Comparison of ENCODE assay signal across 1 cellular context in the genomic region with DNA sequence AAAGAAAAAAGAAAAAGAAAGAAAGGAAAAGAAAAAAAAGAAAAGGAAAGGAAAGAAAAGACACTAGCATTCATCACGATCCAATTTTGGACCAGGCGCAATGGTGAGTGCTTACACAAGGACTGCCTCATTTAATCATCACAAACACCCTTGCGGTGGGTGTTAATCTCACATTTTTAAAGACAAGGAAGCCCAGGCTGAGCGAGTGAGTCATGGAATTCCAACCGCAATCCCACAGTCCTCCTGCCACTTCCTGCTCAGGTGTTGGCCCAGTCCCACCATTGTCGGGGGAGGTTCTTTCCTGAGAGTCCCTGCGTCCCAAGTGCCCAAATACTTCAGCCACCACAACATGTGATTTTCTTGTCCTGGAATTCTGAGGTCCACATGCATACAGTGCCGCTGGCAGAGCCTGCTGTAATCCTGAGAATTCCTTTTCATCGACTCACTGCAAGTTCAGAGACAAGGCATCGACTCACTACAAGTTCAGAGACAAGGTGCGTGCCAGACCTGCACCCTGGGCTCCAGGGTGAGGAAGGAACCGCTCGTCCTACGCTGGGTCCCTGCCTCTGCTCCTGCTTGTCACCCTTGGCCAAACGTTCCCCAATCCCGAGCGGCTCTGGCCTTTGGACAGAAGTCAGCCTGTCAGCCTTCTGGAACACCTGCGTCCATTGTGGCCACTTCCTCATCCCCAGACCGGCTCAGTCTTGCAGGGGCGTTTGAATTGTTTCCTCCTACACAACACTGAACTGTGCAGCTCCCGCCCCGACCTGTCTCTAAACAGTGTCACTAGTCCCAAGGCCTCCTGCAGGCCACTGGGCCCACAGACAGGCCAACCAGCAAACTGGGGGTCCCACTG.
A peak's percentile ranks its signal among the peaks of the same experiment; 100 is the strongest.
TF ChIP-seq lines count a peak whose summit lies in the region.

No MANE protein-coding gene starts in this region.

TF ChIP-seq in HepG2, 621 proteins besides CTCF, POLR2A, EP300 and RAD21 (continued from another document):
- TF ChIP-seq, protein P1, sequence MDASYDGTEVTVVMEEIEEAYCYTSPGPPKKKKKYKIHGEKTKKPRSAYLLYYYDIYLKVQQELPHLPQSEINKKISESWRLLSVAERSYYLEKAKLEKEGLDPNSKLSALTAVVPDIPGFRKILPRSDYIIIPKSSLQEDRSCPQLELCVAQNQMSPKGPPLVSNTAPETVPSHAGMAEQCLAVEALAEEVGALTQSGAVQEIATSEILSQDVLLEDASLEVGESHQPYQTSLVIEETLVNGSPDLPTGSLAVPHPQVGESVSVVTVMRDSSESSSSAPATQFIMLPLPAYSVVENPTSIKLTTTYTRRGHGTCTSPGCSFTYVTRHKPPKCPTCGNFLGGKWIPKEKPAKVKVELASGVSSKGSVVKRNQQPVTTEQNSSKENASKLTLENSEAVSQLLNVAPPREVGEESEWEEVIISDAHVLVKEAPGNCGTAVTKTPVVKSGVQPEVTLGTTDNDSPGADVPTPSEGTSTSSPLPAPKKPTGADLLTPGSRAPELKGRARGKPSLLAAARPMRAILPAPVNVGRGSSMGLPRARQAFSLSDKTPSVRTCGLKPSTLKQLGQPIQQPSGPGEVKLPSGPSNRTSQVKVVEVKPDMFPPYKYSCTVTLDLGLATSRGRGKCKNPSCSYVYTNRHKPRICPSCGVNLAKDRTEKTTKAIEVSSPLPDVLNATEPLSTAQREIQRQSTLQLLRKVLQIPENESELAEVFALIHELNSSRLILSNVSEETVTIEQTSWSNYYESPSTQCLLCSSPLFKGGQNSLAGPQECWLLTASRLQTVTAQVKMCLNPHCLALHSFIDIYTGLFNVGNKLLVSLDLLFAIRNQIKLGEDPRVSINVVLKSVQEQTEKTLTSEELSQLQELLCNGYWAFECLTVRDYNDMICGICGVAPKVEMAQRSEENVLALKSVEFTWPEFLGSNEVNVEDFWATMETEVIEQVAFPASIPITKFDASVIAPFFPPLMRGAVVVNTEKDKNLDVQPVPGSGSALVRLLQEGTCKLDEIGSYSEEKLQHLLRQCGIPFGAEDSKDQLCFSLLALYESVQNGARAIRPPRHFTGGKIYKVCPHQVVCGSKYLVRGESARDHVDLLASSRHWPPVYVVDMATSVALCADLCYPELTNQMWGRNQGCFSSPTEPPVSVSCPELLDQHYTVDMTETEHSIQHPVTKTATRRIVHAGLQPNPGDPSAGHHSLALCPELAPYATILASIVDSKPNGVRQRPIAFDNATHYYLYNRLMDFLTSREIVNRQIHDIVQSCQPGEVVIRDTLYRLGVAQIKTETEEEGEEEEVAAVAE (CRISPR knock-in tag; IDR thresholded peaks at IDR 0.05; ENCODE audit: borderline replicate concordance): no peak
- TF ChIP-seq KDM4B (CRISPR knock-in tag; IDR thresholded peaks at IDR 0.05) (no peak), SOX6 (IDR thresholded peaks at IDR 0.05) (no peak), SOX6 (CRISPR knock-in tag; IDR thresholded peaks at IDR 0.05) (0 out of 2 replicates have a peak, but pooled peaks have one; percentile 23), RARG (CRISPR knock-in tag; IDR thresholded peaks at IDR 0.05; ENCODE audit: low read depth) (no peak), ATM (IDR thresholded peaks at IDR 0.05; ENCODE audit: borderline replicate concordance) (no peak), ZNF563 (CRISPR knock-in tag; IDR thresholded peaks at IDR 0.05) (0 out of 2 replicates have a peak, but pooled peaks have one; percentile 25), DMAP1 (CRISPR knock-in tag; IDR thresholded peaks at IDR 0.05) (peak; percentile 17; the same call in 1 of the 2 replicates), ZBTB42 (CRISPR knock-in tag; IDR thresholded peaks at IDR 0.05) (no peak), ZNF24 (IDR thresholded peaks at IDR 0.05) (no peak), ZMYM3 (CRISPR knock-in tag; IDR thresholded peaks at IDR 0.05) (no peak), GABPA (IDR thresholded peaks at IDR 0.05; ENCODE audit: low read depth, low read length) (no peak), GABPA (CRISPR knock-in tag; IDR thresholded peaks at IDR 0.05; ENCODE audit: low read depth) (peak; percentile 55), NFATC3 (CRISPR knock-in tag; IDR thresholded peaks at IDR 0.05) (no peak), RARA (CRISPR knock-in tag; IDR thresholded peaks at IDR 0.05) (0 out of 2 replicates have a peak, but pooled peaks have one; percentile 13), ZNF230 (CRISPR knock-in tag; IDR thresholded peaks at IDR 0.05) (no peak), BHLHE40 (IDR thresholded peaks at IDR 0.05; ENCODE audit: low read length) (no peak)
- TF ChIP-seq, protein P2, sequence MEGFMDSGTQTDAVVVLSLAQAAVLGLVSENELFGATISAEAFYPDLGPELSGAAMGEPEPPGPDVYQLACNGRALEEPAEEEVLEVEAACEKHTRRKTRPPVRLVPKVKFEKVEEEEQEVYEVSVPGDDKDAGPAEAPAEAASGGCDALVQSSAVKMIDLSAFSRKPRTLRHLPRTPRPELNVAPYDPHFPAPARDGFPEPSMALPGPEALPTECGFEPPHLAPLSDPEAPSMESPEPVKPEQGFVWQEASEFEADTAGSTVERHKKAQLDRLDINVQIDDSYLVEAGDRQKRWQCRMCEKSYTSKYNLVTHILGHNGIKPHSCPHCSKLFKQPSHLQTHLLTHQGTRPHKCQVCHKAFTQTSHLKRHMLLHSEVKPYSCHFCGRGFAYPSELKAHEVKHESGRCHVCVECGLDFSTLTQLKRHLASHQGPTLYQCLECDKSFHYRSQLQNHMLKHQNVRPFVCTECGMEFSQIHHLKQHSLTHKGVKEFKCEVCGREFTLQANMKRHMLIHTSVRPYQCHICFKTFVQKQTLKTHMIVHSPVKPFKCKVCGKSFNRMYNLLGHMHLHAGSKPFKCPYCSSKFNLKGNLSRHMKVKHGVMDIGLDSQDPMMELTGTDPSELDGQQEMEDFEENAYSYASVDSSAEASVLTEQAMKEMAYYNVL (CRISPR knock-in tag; IDR thresholded peaks at IDR 0.05; ENCODE audit: borderline replicate concordance): peak; percentile 22; the same call in 1 of the 2 replicates
- TF ChIP-seq, protein P3, sequence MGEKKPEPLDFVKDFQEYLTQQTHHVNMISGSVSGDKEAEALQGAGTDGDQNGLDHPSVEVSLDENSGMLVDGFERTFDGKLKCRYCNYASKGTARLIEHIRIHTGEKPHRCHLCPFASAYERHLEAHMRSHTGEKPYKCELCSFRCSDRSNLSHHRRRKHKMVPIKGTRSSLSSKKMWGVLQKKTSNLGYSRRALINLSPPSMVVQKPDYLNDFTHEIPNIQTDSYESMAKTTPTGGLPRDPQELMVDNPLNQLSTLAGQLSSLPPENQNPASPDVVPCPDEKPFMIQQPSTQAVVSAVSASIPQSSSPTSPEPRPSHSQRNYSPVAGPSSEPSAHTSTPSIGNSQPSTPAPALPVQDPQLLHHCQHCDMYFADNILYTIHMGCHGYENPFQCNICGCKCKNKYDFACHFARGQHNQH (CRISPR knock-in tag; IDR thresholded peaks at IDR 0.05): no peak
- TF ChIP-seq, protein P4, sequence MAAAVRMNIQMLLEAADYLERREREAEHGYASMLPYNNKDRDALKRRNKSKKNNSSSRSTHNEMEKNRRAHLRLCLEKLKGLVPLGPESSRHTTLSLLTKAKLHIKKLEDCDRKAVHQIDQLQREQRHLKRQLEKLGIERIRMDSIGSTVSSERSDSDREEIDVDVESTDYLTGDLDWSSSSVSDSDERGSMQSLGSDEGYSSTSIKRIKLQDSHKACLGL (CRISPR knock-in tag; IDR thresholded peaks at IDR 0.05): no peak
- TF ChIP-seq, protein P5, sequence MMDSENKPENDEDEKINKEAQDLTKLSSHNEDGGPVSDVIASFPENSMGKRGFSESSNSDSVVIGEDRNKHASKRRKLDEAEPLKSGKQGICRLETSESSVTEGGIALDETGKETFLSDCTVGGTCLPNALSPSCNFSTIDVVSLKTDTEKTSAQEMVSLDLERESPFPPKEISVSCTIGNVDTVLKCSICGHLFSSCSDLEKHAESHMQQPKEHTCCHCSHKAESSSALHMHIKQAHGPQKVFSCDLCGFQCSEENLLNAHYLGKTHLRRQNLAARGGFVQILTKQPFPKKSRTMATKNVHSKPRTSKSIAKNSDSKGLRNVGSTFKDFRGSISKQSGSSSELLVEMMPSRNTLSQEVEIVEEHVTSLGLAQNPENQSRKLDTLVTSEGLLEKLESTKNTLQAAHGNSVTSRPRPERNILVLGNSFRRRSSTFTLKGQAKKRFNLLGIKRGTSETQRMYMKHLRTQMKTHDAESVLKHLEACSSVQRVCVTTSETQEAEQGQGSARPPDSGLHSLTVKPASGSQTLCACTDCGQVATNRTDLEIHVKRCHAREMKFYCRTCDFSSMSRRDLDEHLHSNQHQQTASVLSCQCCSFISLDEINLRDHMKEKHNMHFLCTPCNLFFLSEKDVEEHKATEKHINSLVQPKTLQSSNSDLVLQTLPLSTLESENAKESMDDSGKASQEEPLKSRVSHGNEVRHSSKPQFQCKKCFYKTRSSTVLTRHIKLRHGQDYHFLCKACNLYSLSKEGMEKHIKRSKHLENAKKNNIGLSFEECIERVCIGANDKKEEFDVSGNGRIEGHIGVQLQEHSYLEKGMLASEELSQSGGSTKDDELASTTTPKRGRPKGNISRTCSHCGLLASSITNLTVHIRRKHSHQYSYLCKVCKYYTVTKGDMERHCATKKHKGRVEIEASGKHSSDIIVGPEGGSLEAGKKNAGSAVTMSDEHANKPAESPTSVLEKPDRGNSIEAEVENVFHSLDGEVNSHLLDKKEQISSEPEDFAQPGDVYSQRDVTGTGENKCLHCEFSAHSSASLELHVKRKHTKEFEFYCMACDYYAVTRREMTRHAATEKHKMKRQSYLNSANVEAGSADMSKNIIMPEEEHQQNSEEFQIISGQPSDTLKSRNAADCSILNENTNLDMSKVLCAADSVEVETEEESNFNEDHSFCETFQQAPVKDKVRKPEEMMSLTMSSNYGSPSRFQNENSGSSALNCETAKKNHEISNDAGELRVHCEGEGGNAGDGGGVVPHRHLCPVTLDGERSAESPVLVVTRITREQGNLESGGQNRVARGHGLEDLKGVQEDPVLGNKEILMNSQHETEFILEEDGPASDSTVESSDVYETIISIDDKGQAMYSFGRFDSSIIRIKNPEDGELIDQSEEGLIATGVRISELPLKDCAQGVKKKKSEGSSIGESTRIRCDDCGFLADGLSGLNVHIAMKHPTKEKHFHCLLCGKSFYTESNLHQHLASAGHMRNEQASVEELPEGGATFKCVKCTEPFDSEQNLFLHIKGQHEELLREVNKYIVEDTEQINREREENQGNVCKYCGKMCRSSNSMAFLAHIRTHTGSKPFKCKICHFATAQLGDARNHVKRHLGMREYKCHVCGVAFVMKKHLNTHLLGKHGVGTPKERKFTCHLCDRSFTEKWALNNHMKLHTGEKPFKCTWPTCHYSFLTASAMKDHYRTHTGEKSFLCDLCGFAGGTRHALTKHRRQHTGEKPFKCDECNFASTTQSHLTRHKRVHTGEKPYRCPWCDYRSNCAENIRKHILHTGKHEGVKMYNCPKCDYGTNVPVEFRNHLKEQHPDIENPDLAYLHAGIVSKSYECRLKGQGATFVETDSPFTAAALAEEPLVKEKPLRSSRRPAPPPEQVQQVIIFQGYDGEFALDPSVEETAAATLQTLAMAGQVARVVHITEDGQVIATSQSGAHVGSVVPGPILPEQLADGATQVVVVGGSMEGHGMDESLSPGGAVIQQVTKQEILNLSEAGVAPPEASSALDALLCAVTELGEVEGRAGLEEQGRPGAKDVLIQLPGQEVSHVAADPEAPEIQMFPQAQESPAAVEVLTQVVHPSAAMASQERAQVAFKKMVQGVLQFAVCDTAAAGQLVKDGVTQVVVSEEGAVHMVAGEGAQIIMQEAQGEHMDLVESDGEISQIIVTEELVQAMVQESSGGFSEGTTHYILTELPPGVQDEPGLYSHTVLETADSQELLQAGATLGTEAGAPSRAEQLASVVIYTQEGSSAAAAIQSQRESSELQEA (CRISPR knock-in tag; IDR thresholded peaks at IDR 0.05; ENCODE audit: not compliant biosample characterization): no peak
- TF ChIP-seq, protein P6, sequence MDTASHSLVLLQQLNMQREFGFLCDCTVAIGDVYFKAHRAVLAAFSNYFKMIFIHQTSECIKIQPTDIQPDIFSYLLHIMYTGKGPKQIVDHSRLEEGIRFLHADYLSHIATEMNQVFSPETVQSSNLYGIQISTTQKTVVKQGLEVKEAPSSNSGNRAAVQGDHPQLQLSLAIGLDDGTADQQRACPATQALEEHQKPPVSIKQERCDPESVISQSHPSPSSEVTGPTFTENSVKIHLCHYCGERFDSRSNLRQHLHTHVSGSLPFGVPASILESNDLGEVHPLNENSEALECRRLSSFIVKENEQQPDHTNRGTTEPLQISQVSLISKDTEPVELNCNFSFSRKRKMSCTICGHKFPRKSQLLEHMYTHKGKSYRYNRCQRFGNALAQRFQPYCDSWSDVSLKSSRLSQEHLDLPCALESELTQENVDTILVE (CRISPR knock-in tag; IDR thresholded peaks at IDR 0.05): no peak
- TF ChIP-seq, protein P7, sequence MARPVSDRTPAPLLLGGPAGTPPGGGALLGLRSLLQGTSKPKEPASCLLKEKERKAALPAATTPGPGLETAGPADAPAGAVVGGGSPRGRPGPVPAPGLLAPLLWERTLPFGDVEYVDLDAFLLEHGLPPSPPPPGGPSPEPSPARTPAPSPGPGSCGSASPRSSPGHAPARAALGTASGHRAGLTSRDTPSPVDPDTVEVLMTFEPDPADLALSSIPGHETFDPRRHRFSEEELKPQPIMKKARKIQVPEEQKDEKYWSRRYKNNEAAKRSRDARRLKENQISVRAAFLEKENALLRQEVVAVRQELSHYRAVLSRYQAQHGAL (CRISPR knock-in tag; IDR thresholded peaks at IDR 0.05; ENCODE audit: not compliant biosample characterization): no peak
- TF ChIP-seq, protein P8, sequence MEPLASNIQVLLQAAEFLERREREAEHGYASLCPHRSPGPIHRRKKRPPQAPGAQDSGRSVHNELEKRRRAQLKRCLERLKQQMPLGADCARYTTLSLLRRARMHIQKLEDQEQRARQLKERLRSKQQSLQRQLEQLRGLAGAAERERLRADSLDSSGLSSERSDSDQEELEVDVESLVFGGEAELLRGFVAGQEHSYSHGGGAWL (CRISPR knock-in tag; IDR thresholded peaks at IDR 0.05): peak; percentile 49; the same call in 1 of the 2 replicates
- TF ChIP-seq, protein P9, sequence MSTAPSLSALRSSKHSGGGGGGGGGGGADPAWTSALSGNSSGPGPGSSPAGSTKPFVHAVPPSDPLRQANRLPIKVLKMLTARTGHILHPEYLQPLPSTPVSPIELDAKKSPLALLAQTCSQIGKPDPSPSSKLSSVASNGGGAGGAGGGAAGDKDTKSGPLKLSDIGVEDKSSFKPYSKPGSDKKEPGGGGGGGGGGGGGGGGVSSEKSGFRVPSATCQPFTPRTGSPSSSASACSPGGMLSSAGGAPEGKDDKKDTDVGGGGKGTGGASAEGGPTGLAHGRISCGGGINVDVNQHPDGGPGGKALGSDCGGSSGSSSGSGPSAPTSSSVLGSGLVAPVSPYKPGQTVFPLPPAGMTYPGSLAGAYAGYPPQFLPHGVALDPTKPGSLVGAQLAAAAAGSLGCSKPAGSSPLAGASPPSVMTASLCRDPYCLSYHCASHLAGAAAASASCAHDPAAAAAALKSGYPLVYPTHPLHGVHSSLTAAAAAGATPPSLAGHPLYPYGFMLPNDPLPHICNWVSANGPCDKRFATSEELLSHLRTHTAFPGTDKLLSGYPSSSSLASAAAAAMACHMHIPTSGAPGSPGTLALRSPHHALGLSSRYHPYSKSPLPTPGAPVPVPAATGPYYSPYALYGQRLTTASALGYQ (CRISPR knock-in tag; IDR thresholded peaks at IDR 0.05): no peak
